26 cellular contexts compared by ENCODE assay signal in genomic region chr17:29050176-29050575, GRCh38. TPM values are rescaled to one million over a fixed set of nuclear protein-coding genes. Genes with fewer than 3 reads are reported as not detected.
"Had no signal": no experiment of that assay in that cellular context is flagged by ENCODE, and none has a peak within 500 bp of the region (broad histone marks: within the 10 kb centered on the region; RNA-seq: fewer than 3 reads in every experiment).

No MANE protein-coding gene starts in this region.

- DNase-seq: caudate nucleus; effector CD4-positive, alpha-beta T cell; kidney; left colon; left ventricle myocardium superior; mesendoderm; naive thymus-derived CD4-positive, alpha-beta T cell; posterior cingulate gyrus; stimulated activated CD4-positive, alpha-beta T cell treated with anti-CD3 and anti-CD28 coated beads, Interleukin-12 subunit alpha, Interleukin-12 subunit beta, amount 100 ng/mL, for 4 hours; stimulated activated CD4-positive, alpha-beta T cell treated with anti-CD3 and anti-CD28 coated beads, Interleukin-2, amount 100 ng/mL, for 48 hours; stimulated activated CD8-positive, alpha-beta memory T cell treated with anti-CD3 and anti-CD28 coated beads, Interleukin-4, amount 100 ng/mL, for 48 hours had no signal

- H3K9me3 Mint-ChIP-seq: naive thymus-derived CD4-positive, alpha-beta T cell; neural crest cell; stimulated activated effector memory CD8-positive, alpha-beta T cell treated with anti-CD3 and anti-CD28 coated beads, Interleukin-12 subunit alpha, Interleukin-12 subunit beta, amount 100 ng/mL, for 72 hours; stimulated activated naive CD8-positive, alpha-beta T cell treated with anti-CD3 and anti-CD28 coated beads, Interleukin-15, Interleukin-2, amounts not matched to agents 100 ng/mL and 50 ng/mL, for 24 hours had no signal

- H3K27ac Mint-ChIP-seq: naive thymus-derived CD4-positive, alpha-beta T cell; stimulated activated effector memory CD8-positive, alpha-beta T cell treated with anti-CD3 and anti-CD28 coated beads, Interleukin-12 subunit alpha, Interleukin-12 subunit beta, amount 100 ng/mL, for 72 hours; stimulated activated naive CD8-positive, alpha-beta T cell treated with anti-CD3 and anti-CD28 coated beads, Interleukin-15, Interleukin-2, amounts not matched to agents 100 ng/mL and 50 ng/mL, for 24 hours had no signal

- H3K4me3 ChIP-seq: coronary artery, esophagus muscularis mucosa, hepatocyte, lung, skin epidermis, tibial nerve had no signal

- H3K9me3 ChIP-seq: esophagus muscularis mucosa, tibial nerve had no signal

- H3K4me1 ChIP-seq: esophagus muscularis mucosa, tibial nerve had no signal

- H3K4me2 ChIP-seq: hepatocyte had no signal

- H3K4me3 Mint-ChIP-seq: naive thymus-derived CD4-positive, alpha-beta T cell; stimulated activated effector memory CD8-positive, alpha-beta T cell treated with anti-CD3 and anti-CD28 coated beads, Interleukin-12 subunit alpha, Interleukin-12 subunit beta, amount 100 ng/mL, for 72 hours; stimulated activated naive CD8-positive, alpha-beta T cell treated with anti-CD3 and anti-CD28 coated beads, Interleukin-15, Interleukin-2, amounts not matched to agents 100 ng/mL and 50 ng/mL, for 24 hours had no signal

- H3K79me2 ChIP-seq: hepatocyte had no signal

- H3K4me1 Mint-ChIP-seq: naive thymus-derived CD4-positive, alpha-beta T cell had no signal

- H3K36me3 Mint-ChIP-seq: naive thymus-derived CD4-positive, alpha-beta T cell; stimulated activated effector memory CD8-positive, alpha-beta T cell treated with anti-CD3 and anti-CD28 coated beads, Interleukin-12 subunit alpha, Interleukin-12 subunit beta, amount 100 ng/mL, for 72 hours had no signal

- H3K27ac ChIP-seq: coronary artery, esophagus muscularis mucosa, hepatocyte, skin epidermis, tibial nerve had no signal

- H3K27me3 ChIP-seq: esophagus muscularis mucosa, tibial nerve had no signal

- H3K36me3 ChIP-seq: esophagus muscularis mucosa, tibial nerve had no signal

- H2AFZ ChIP-seq: hepatocyte had no signal

RNA-seq across cellular contexts. Expression of gene SEZ6, which starts 44.3 kb away (rescaled TPM):
- total RNA-seq: dermis microvascular lymphatic vessel endothelial cell, fibroblast of villous mesenchyme, kidney, left ventricle myocardium superior, osteocyte, pulmonary artery endothelial cell, sciatic nerve, tibial nerve, ureter had no signal
